Comparison of ENCODE assay signal across 1 cellular context in the genomic region with DNA sequence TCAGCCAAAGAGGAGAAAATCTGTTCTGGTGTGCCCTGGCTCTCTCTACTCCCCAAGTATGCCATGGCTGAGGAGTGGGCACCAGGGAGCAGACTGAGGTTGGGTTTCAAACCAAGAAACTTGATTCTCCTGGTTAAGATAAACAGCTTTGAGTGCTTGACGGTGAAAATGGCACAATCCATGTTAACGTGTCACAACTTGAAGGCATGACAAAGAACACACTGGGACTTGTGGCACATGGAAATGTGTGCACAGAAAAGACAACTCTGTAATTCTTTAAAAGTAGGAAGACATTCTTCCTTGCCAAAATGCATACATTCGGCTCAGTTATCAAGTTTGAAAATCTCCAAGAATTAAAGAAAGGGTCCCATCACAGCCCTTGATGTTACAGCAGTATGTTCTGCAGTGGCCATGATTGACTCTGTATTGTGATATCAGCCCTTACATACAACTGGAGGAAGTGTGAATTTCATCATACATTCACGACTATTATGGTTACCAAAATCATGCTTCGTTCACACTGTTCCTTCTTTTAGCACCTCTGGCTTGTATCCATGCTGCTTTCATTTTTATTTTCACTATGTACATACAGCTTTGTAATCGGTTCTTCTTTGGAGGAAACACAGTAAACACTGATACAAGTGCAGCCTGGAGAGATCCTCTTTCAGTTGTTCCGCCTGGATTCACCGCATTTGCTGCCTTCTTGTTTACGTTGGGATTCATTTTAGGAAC.
TF ChIP-seq lines count a peak whose summit lies in the region.

No MANE protein-coding gene starts in this region.

TF ChIP-seq in K562, 482 proteins besides CTCF, POLR2A, EP300 and RAD21:
- TF ChIP-seq, protein P1, sequence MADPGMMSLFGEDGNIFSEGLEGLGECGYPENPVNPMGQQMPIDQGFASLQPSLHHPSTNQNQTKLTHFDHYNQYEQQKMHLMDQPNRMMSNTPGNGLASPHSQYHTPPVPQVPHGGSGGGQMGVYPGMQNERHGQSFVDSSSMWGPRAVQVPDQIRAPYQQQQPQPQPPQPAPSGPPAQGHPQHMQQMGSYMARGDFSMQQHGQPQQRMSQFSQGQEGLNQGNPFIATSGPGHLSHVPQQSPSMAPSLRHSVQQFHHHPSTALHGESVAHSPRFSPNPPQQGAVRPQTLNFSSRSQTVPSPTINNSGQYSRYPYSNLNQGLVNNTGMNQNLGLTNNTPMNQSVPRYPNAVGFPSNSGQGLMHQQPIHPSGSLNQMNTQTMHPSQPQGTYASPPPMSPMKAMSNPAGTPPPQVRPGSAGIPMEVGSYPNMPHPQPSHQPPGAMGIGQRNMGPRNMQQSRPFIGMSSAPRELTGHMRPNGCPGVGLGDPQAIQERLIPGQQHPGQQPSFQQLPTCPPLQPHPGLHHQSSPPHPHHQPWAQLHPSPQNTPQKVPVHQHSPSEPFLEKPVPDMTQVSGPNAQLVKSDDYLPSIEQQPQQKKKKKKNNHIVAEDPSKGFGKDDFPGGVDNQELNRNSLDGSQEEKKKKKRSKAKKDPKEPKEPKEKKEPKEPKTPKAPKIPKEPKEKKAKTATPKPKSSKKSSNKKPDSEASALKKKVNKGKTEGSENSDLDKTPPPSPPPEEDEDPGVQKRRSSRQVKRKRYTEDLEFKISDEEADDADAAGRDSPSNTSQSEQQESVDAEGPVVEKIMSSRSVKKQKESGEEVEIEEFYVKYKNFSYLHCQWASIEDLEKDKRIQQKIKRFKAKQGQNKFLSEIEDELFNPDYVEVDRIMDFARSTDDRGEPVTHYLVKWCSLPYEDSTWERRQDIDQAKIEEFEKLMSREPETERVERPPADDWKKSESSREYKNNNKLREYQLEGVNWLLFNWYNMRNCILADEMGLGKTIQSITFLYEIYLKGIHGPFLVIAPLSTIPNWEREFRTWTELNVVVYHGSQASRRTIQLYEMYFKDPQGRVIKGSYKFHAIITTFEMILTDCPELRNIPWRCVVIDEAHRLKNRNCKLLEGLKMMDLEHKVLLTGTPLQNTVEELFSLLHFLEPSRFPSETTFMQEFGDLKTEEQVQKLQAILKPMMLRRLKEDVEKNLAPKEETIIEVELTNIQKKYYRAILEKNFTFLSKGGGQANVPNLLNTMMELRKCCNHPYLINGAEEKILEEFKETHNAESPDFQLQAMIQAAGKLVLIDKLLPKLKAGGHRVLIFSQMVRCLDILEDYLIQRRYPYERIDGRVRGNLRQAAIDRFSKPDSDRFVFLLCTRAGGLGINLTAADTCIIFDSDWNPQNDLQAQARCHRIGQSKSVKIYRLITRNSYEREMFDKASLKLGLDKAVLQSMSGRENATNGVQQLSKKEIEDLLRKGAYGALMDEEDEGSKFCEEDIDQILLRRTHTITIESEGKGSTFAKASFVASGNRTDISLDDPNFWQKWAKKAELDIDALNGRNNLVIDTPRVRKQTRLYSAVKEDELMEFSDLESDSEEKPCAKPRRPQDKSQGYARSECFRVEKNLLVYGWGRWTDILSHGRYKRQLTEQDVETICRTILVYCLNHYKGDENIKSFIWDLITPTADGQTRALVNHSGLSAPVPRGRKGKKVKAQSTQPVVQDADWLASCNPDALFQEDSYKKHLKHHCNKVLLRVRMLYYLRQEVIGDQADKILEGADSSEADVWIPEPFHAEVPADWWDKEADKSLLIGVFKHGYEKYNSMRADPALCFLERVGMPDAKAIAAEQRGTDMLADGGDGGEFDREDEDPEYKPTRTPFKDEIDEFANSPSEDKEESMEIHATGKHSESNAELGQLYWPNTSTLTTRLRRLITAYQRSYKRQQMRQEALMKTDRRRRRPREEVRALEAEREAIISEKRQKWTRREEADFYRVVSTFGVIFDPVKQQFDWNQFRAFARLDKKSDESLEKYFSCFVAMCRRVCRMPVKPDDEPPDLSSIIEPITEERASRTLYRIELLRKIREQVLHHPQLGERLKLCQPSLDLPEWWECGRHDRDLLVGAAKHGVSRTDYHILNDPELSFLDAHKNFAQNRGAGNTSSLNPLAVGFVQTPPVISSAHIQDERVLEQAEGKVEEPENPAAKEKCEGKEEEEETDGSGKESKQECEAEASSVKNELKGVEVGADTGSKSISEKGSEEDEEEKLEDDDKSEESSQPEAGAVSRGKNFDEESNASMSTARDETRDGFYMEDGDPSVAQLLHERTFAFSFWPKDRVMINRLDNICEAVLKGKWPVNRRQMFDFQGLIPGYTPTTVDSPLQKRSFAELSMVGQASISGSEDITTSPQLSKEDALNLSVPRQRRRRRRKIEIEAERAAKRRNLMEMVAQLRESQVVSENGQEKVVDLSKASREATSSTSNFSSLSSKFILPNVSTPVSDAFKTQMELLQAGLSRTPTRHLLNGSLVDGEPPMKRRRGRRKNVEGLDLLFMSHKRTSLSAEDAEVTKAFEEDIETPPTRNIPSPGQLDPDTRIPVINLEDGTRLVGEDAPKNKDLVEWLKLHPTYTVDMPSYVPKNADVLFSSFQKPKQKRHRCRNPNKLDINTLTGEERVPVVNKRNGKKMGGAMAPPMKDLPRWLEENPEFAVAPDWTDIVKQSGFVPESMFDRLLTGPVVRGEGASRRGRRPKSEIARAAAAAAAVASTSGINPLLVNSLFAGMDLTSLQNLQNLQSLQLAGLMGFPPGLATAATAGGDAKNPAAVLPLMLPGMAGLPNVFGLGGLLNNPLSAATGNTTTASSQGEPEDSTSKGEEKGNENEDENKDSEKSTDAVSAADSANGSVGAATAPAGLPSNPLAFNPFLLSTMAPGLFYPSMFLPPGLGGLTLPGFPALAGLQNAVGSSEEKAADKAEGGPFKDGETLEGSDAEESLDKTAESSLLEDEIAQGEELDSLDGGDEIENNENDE (IDR thresholded peaks at IDR 0.05; ENCODE audit: low read depth, low read length), result no peak
- TF ChIP-seq HDAC3 (IDR thresholded peaks at IDR 0.05; ENCODE audit: borderline replicate concordance, partially characterized antibody) (no peak), MAFG (tag; conservative IDR thresholded peaks at IDR 0.05) (no peak), SOX6 (IDR thresholded peaks at IDR 0.05) (no peak), L3MBTL2 (IDR thresholded peaks at IDR 0.05) (peak; percentile 59), ZNF77 (CRISPR knock-in tag; IDR thresholded peaks at IDR 0.05) (no peak), KLF1 (tag; IDR thresholded peaks at IDR 0.05) (no peak), CEBPG (CRISPR knock-in tag; IDR thresholded peaks at IDR 0.05) (no peak), CEBPG (tag; conservative IDR thresholded peaks at IDR 0.05 in 1 of 2, IDR thresholded peaks at IDR 0.05 in 1 of 2) (peak; percentile 11 to 60; a peak in 1 of 4 replicates), RBM25 (IDR thresholded peaks at IDR 0.05; ENCODE audit: low read depth, low read length, severe bottlenecking) (no peak), MIER1 (IDR thresholded peaks at IDR 0.05; ENCODE audit: low read depth) (no peak), SMARCB1 (IDR thresholded peaks at IDR 0.05; ENCODE audit: insufficient read length, low read depth) (no peak), ZBTB34 (CRISPR knock-in tag; IDR thresholded peaks at IDR 0.05) (no peak), MCM2 (IDR thresholded peaks at IDR 0.05; ENCODE audit: low read depth) (no peak), CGGBP1 (CRISPR knock-in tag; IDR thresholded peaks at IDR 0.05) (no peak), ZSCAN29 (IDR thresholded peaks at IDR 0.05) (no peak), ZNF280A (IDR thresholded peaks at IDR 0.05; ENCODE audit: low read depth, partially characterized antibody) (no peak), HIVEP1 (CRISPR knock-in tag; IDR thresholded peaks at IDR 0.05) (no peak), ATF7 (IDR thresholded peaks at IDR 0.05) (no peak), POU5F1 (IDR thresholded peaks at IDR 0.05; ENCODE audit: borderline replicate concordance, low read depth, low read length, partially characterized antibody) (no peak), CREBBP (IDR thresholded peaks at IDR 0.05; ENCODE audit: low read depth, low read length) (no peak), POLR2AphosphoS2 (IDR thresholded peaks at IDR 0.05; ENCODE audit: low read length) (no peak)
- TF ChIP-seq, protein P2, sequence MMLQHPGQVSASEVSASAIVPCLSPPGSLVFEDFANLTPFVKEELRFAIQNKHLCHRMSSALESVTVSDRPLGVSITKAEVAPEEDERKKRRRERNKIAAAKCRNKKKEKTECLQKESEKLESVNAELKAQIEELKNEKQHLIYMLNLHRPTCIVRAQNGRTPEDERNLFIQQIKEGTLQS (IDR thresholded peaks at IDR 0.05), result peak; percentile 24; the same call in 1 of the 2 replicates
- TF ChIP-seq, protein P2 (CRISPR knock-in tag; conservative IDR thresholded peaks at IDR 0.05), result no peak
- TF ChIP-seq, protein P3, sequence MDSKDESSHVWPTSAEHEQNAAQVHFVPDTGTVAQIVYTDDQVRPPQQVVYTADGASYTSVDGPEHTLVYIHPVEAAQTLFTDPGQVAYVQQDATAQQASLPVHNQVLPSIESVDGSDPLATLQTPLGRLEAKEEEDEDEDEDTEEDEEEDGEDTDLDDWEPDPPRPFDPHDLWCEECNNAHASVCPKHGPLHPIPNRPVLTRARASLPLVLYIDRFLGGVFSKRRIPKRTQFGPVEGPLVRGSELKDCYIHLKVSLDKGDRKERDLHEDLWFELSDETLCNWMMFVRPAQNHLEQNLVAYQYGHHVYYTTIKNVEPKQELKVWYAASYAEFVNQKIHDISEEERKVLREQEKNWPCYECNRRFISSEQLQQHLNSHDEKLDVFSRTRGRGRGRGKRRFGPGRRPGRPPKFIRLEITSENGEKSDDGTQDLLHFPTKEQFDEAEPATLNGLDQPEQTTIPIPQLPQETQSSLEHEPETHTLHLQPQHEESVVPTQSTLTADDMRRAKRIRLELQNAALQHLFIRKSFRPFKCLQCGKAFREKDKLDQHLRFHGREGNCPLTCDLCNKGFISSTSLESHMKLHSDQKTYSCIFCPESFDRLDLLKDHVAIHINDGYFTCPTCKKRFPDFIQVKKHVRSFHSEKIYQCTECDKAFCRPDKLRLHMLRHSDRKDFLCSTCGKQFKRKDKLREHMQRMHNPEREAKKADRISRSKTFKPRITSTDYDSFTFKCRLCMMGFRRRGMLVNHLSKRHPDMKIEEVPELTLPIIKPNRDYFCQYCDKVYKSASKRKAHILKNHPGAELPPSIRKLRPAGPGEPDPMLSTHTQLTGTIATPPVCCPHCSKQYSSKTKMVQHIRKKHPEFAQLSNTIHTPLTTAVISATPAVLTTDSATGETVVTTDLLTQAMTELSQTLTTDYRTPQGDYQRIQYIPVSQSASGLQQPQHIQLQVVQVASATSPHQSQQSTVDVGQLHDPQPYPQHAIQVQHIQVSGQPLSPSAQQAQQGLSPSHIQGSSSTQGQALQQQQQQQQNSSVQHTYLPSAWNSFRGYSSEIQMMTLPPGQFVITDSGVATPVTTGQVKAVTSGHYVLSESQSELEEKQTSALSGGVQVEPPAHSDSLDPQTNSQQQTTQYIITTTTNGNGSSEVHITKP (IDR thresholded peaks at IDR 0.05; ENCODE audit: partially characterized antibody), result peak; percentile 29
